Comparison of ENCODE assay signal across 1 cellular context in genomic region chr1:5752715-5753330, GRCh38.
TF ChIP-seq lines count a peak whose summit lies in the region.

No MANE protein-coding gene starts in this region.

TF ChIP-seq in SK-N-SH, 30 proteins besides CTCF, POLR2A, EP300 and RAD21 (continued from another document):
- TF ChIP-seq ZBTB33 (IDR thresholded peaks at IDR 0.05; ENCODE audit: borderline replicate concordance, low read depth) = no peak
- TF ChIP-seq RFX5 (IDR thresholded peaks at IDR 0.05; ENCODE audit: low read length) = no peak
- TF ChIP-seq TCF12 (IDR thresholded peaks at IDR 0.05) = no peak
- TF ChIP-seq FOSL2 (IDR thresholded peaks at IDR 0.05; ENCODE audit: borderline replicate concordance, low read depth) = no peak
- no peak for TF ChIP-seq NRF1 (IDR thresholded peaks at IDR 0.05; ENCODE audit: low read depth, low read length)
- TF ChIP-seq RXRA (IDR thresholded peaks at IDR 0.05; ENCODE audit: borderline replicate concordance, low read depth) = no peak
- no peak for TF ChIP-seq REST (IDR thresholded peaks at IDR 0.05; ENCODE audit: low read depth, low read length)
- TF ChIP-seq RCOR1 (IDR thresholded peaks at IDR 0.05; ENCODE audit: low read length) = no peak
